ENCODE assay signal across 8 cellular contexts in genomic region chr7:100478966-100479660, GRCh38. TPM values are rescaled to one million over a fixed set of nuclear protein-coding genes. Genes with fewer than 3 reads are reported as not detected.
DNase-seq lines count a peak whose midpoint lies in the region; ATAC-seq and TF ChIP-seq lines count a peak whose summit lies in the region.

TSS of gene TSC22D4 (minus strand) at chr7:100479214. CDS start at chr7:100478038, 1,176 bp downstream.

- peak within 1 kb of the TSS; percentile 96 for H3K4me3 ChIP-seq in lung

- DNase-seq in CD14-positive monocyte (ENCODE audit: low spot score) (peak; percentile 86), HPDE6-E6E7 (ENCODE audit: extremely low spot score) (peak; percentile 87), NOMO-1 (lab: John Stamatoyannopoulos, UW; ENCODE audit: unreplicated experiment in 2 of 2) (peak; percentile 99 to 100), lung (ENCODE audit: low spot score) (peak; percentile 97)
- peak; percentile 95 for DNase-seq in activated CD8-positive, alpha-beta memory T cell treated with anti-CD3 and anti-CD28 coated beads for 24 hours
- DNase-seq in effector CD4-positive, alpha-beta T cell, result peak; percentile 86
- DNase-seq in stimulated activated CD4-positive, alpha-beta T cell treated with anti-CD3 and anti-CD28 coated beads, TNF-alpha, amount 100 ng/mL, for 1 hour (ENCODE audit: low read depth in 3 of 3, low spot score in 1 of 3), result peak; percentile 75 to 88 (median 85)

- peak within 1 kb of the TSS; percentile 94 to 95 for H3K27ac ChIP-seq in lung (ENCODE audit: low read depth in 1 of 2, low read length in 1 of 2)

- H3K4me1 ChIP-seq in lung (ENCODE audit: control insufficient read depth in 2 of 2, insufficient read depth in 2 of 2, low read length in 2 of 2), result peaks cover 4 to 17% of the 10 kb centered on the region in 2 donors

- intact Hi-C loops in CD14-positive monocyte (cut with micrococcal nuclease), result loop anchor here (5.0 kb wide), 1 partner anchor 78 kb away; no protein-coding TSS in a partner anchor

- H3K4me1 Mint-ChIP-seq in CD14-positive monocyte, result peaks cover 42% of the 10 kb centered on the region

- H3K36me3 Mint-ChIP-seq in CD14-positive monocyte, result peaks cover 11 to 31% of the 10 kb centered on the region in 2 donors

- H3K27me3 Mint-ChIP-seq in CD14-positive monocyte (ENCODE audit: low read depth in 3 of 3), result peaks cover 7 to 13% (median 11%) of the 10 kb centered on the region in 3 donors

- WGBS in lung, 2 donors, result 0 to 1% methylated on average over 22 to 26 of the region's 26 CpGs

- H3K4me3 Mint-ChIP-seq in CD14-positive monocyte, result peak within 1 kb of the TSS; percentile 96 to 99

- peak within 1 kb of the TSS; percentile 82 to 96 (median 85) for H3K27ac Mint-ChIP-seq in CD14-positive monocyte

- H3K27me3 ChIP-seq in lung (ENCODE audit: control insufficient read depth, insufficient read depth), result no peaks in the 10 kb centered on the region

- TF ChIP-seq CTCF in CD14-positive monocyte (IDR thresholded peaks at IDR 0.05) (no peak), lung (IDR thresholded peaks at IDR 0.05; ENCODE audit: control extremely low read depth, extremely low read depth) (no peak)

- peaks cover 0 to 8% of the 10 kb centered on the region in 2 donors for H3K36me3 ChIP-seq in lung (ENCODE audit: control insufficient read depth in 2 of 2, insufficient read depth in 2 of 2, low read length in 2 of 2)

- ATAC-seq in GM19438 (IDR thresholded peaks at IDR 0.05; ENCODE audit: low read depth, unreplicated experiment) (peak; percentile 61), lung (ENCODE audit: insufficient read depth, low FRiP score) (peak; percentile 92)

- H3K9me3 Mint-ChIP-seq in CD14-positive monocyte, result peaks cover 0 to 2% (median 0%) of the 10 kb centered on the region in 7 donors

- H3K9me3 ChIP-seq in lung (ENCODE audit: control insufficient read depth in 2 of 2, insufficient read depth in 1 of 2, low read length in 1 of 2), result no peaks in the 10 kb centered on the region

RNA-seq across cellular contexts. Expression of gene TSC22D4, which starts in this region (rescaled TPM):
- polyA plus RNA-seq in CD14-positive monocyte (10 to 100 TPM; 23.8 to 26.3 TPM), lung (10 to 100 TPM; 33.6 to 62.0 TPM)
- total RNA-seq in lung, result 10 to 100 TPM; 38.2 to 62.8 TPM

Comparison
In these comparisons a context has a peak if more than half of its experiments do, and no peak if none do; other contexts are left out.
1. Peak in every context shown above with its lines: DNase-seq, ATAC-seq, H3K4me3 ChIP-seq and H3K27ac ChIP-seq.